ENCODE assay signal across 23 cellular contexts in the genomic region with DNA sequence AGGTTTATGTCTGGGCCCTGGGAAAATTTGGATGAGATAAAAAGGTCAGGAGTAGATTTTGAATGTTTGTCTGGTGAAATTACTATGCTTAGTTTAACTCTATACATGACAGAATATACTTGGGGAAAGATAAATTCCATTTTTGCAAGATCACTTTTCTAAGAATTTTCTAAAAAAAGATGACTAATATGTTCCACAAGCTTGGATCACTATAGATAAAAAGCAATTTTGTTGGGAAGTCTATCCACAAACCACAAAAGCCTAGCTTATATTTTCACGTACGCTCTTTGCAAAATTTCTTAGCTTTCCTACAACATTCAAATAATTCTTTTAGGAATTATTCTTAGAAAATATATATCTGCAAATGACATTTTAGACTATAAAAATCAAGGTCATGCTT.
"Had no signal": no experiment of that assay in that cellular context is flagged by ENCODE, and none has a peak within 500 bp of the region (broad histone marks: within the 10 kb centered on the region; RNA-seq: fewer than 3 reads in every experiment).

No MANE protein-coding gene starts in this region.

- H2AFZ ChIP-seq: PC-9 had no signal

- H3K9me3 ChIP-seq: Peyer's patch, SJCRH30 had no signal

- DNase-seq: Karpas-422, KG1, MM.1S, NCI-H1048, NCI-H1105 treated with DMSO at 0.1 percent for 48 hours, NCI-H1417 treated with DMSO at 0.1 percent for 48 hours, NCI-H146, NCI-H1694 treated with DMSO at 0.1 percent for 48 hours, NCI-H1930, NCI-H2081 treated with DMSO at 0.1 percent for 48 hours, NCI-H2171, NCI-H226, NCI-H446, NCI-H510A, NCI-H524 treated with DMSO at 0.1 percent for 48 hours, NCI-H69, NCI-H774, PC-9, Peyer's patch, SHP77 treated with DMSO at 0.1 percent for 48 hours, SJCRH30 had no signal

- H3K4me3 ChIP-seq: PC-9, Peyer's patch, SJCRH30 had no signal

- H3K27ac ChIP-seq: PC-9, Peyer's patch, SJCRH30 had no signal

- H3K36me3 ChIP-seq: Peyer's patch, SJCRH30 had no signal

- H3K27me3 ChIP-seq: Peyer's patch had no signal

- H3K4me1 ChIP-seq: Peyer's patch, SJCRH30 had no signal

- H3K4me2 ChIP-seq: PC-9 had no signal

- ATAC-seq: Right ventricle myocardium inferior, SK-N-SH treated with all-trans-retinoic acid at 6 μM for 48 hours had no signal
